1 cellular context compared by ENCODE assay signal in genomic region chr2:235546436-235546835, GRCh38.
A peak's percentile ranks its signal among the peaks of the same experiment; 100 is the strongest.
TF ChIP-seq lines count a peak whose summit lies in the region.

No MANE protein-coding gene starts in this region.

TF ChIP-seq in HepG2, 621 proteins besides CTCF, POLR2A, EP300 and RAD21 (continued from another document):
- TF ChIP-seq, protein P1, sequence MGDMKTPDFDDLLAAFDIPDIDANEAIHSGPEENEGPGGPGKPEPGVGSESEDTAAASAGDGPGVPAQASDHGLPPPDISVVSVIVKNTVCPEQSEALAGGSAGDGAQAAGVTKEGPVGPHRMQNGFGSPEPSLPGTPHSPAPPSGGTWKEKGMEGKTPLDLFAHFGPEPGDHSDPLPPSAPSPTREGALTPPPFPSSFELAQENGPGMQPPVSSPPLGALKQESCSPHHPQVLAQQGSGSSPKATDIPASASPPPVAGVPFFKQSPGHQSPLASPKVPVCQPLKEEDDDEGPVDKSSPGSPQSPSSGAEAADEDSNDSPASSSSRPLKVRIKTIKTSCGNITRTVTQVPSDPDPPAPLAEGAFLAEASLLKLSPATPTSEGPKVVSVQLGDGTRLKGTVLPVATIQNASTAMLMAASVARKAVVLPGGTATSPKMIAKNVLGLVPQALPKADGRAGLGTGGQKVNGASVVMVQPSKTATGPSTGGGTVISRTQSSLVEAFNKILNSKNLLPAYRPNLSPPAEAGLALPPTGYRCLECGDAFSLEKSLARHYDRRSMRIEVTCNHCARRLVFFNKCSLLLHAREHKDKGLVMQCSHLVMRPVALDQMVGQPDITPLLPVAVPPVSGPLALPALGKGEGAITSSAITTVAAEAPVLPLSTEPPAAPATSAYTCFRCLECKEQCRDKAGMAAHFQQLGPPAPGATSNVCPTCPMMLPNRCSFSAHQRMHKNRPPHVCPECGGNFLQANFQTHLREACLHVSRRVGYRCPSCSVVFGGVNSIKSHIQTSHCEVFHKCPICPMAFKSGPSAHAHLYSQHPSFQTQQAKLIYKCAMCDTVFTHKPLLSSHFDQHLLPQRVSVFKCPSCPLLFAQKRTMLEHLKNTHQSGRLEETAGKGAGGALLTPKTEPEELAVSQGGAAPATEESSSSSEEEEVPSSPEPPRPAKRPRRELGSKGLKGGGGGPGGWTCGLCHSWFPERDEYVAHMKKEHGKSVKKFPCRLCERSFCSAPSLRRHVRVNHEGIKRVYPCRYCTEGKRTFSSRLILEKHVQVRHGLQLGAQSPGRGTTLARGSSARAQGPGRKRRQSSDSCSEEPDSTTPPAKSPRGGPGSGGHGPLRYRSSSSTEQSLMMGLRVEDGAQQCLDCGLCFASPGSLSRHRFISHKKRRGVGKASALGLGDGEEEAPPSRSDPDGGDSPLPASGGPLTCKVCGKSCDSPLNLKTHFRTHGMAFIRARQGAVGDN (CRISPR knock-in tag; IDR thresholded peaks at IDR 0.05): peak; percentile 18; the same call in 1 of the 2 replicates
